In genomic region chr22:41603873-41604332, GRCh38 we compare ENCODE assay signal across 1 cellular context.
TF ChIP-seq lines count a peak whose summit lies in the region.

No MANE protein-coding gene starts in this region.

TF ChIP-seq in SK-N-SH, 30 proteins besides CTCF, POLR2A, EP300 and RAD21 (continued from another document):
- no peak for TF ChIP-seq TEAD4 (IDR thresholded peaks at IDR 0.05; ENCODE audit: borderline replicate concordance, insufficient read depth)
- no peak for TF ChIP-seq RFX5 (IDR thresholded peaks at IDR 0.05; ENCODE audit: low read length)
- TF ChIP-seq, protein P1, sequence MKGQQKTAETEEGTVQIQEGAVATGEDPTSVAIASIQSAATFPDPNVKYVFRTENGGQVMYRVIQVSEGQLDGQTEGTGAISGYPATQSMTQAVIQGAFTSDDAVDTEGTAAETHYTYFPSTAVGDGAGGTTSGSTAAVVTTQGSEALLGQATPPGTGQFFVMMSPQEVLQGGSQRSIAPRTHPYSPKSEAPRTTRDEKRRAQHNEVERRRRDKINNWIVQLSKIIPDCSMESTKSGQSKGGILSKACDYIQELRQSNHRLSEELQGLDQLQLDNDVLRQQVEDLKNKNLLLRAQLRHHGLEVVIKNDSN (IDR thresholded peaks at IDR 0.05; ENCODE audit: borderline replicate concordance, low read depth), result no peak
